Comparison of ENCODE assay signal across 21 cellular contexts in genomic region chr12:62882140-62882539, GRCh38.
"Had no signal": no experiment of that assay in that cellular context is flagged by ENCODE, and none has a peak within 500 bp of the region (broad histone marks: within the 10 kb centered on the region; RNA-seq: fewer than 3 reads in every experiment).

No MANE protein-coding gene starts in this region.

- H3K36me3 Mint-ChIP-seq: activated naive CD4-positive, alpha-beta T cell treated with anti-CD3 and anti-CD28 coated beads, Interleukin-2, amount 50 U/mL, for 24 hours had no signal

- H3K4me3 ChIP-seq: breast epithelium, suprapubic skin, transverse colon, vagina had no signal

- DNase-seq: activated CD4-positive, alpha-beta T cell treated with anti-CD3 and anti-CD28 coated beads, Interleukin-2, amount 50 U/mL, for 1 hour; activated CD4-positive, CD25-positive, alpha-beta regulatory T cell treated with anti-CD3 and anti-CD28 coated beads, Interleukin-2, amount 50 U/mL, for 72 hours; activated CD8-positive, alpha-beta memory T cell treated with anti-CD3 and anti-CD28 coated beads, Interleukin-2, amount 50 U/mL, for 4 hours; activated effector memory CD4-positive, alpha-beta T cell treated with Interleukin-2 at 50 U/mL for 16 hours; activated T-cell treated with anti-CD3 and anti-CD28 coated beads, Interleukin-2, amount 50 U/mL, for 4 hours; cortex of kidney; erythroblast; foreskin melanocyte; head of caudate nucleus; nephron progenitor cell; nucleus accumbens; posterior cingulate gyrus; retina; stimulated activated naive CD8-positive, alpha-beta T cell treated with anti-CD3 and anti-CD28 coated beads, Interleukin-15, amount 100 ng/mL, for 72 hours; transverse colon had no signal

- H3K27ac Mint-ChIP-seq: activated naive CD4-positive, alpha-beta T cell treated with anti-CD3 and anti-CD28 coated beads, Interleukin-2, amount 50 U/mL, for 24 hours; nephron progenitor cell; stimulated activated naive CD8-positive, alpha-beta T cell treated with anti-CD3 and anti-CD28 coated beads, Interleukin-15, amount 100 ng/mL, for 72 hours had no signal

- H3K27me3 ChIP-seq: breast epithelium, suprapubic skin, transverse colon, vagina had no signal

- H3K36me3 ChIP-seq: breast epithelium, suprapubic skin, transverse colon, vagina had no signal

- H3K9me3 Mint-ChIP-seq: activated naive CD4-positive, alpha-beta T cell treated with anti-CD3 and anti-CD28 coated beads, Interleukin-2, amount 50 U/mL, for 24 hours; stimulated activated naive CD8-positive, alpha-beta T cell treated with anti-CD3 and anti-CD28 coated beads, Interleukin-15, amount 100 ng/mL, for 72 hours had no signal

- H3K9me3 ChIP-seq: breast epithelium, suprapubic skin, transverse colon, vagina had no signal

- H3K4me1 ChIP-seq: breast epithelium, suprapubic skin, transverse colon, vagina had no signal

- H3K4me1 Mint-ChIP-seq: activated naive CD4-positive, alpha-beta T cell treated with anti-CD3 and anti-CD28 coated beads, Interleukin-2, amount 50 U/mL, for 24 hours had no signal

- ATAC-seq: activated T-cell treated with anti-CD3 and anti-CD28 coated beads, Interleukin-2, amount 50 U/mL, for 4 hours; left lobe of liver; stimulated activated naive CD8-positive, alpha-beta T cell treated with anti-CD3 and anti-CD28 coated beads, Interleukin-15, amount 100 ng/mL, for 72 hours had no signal

- H3K4me3 Mint-ChIP-seq: activated naive CD4-positive, alpha-beta T cell treated with anti-CD3 and anti-CD28 coated beads, Interleukin-2, amount 50 U/mL, for 24 hours; activated T-cell treated with anti-CD3 and anti-CD28 coated beads, Interleukin-2, amount 50 U/mL, for 4 hours; nephron progenitor cell; stimulated activated naive CD8-positive, alpha-beta T cell treated with anti-CD3 and anti-CD28 coated beads, Interleukin-15, amount 100 ng/mL, for 72 hours had no signal

- H3K27ac ChIP-seq: breast epithelium, suprapubic skin, transverse colon, vagina, VCaP had no signal
